In the genomic region with DNA sequence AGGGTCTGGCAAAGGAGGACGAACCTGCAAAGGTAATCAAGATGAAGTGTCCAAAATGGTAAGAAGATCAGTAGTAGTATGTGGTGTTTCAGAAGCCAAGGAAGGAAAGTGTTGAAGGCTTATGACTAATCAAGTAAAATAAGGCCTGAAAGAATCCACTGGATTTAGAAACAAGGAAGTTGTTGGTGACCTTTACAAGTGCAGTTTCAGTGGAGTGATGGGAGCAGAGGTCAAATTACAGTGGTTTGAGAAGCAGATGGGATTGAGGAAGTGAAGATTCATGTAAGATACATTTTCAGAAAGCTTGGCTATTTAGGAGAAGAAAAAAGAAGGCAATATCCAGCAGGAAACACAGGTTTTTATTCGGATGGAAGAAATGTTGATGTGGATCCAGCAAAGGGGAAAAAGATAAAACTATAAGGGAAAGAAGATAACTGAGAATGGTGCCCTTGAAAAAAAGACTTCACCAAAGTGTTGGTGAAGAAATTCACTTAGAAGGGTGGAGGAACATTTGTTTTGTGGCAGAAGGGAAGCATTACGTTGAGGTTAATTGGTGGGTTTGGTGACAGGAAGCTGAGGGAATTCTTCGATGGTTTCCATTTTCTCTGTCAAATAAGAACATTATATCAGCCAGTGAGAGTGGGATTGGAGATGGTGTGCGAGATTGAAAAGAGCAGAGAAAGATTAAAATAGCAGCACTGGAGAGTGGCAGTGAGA, we compare ENCODE assay signal across 9 cellular contexts. TPM values are rescaled to one million over a fixed set of nuclear protein-coding genes. Genes with fewer than 3 reads are reported as not detected.
DNase-seq lines count a peak whose midpoint lies in the region; ATAC-seq and TF ChIP-seq lines count a peak whose summit lies in the region.
"Had no signal": no experiment of that assay in that cellular context is flagged by ENCODE, and none has a peak within 500 bp of the region (broad histone marks: within the 10 kb centered on the region; RNA-seq: fewer than 3 reads in every experiment).

No MANE protein-coding gene starts in this region.

- DNase-seq in GF-D8 (lab: John Stamatoyannopoulos, UW) (peak; percentile 93), NAMALWA (ENCODE audit: low spot score) (peak; percentile 39), coronary artery (ENCODE audit: low spot score) (peak; percentile 53), renal cortical epithelial cell (ENCODE audit: low read depth) (peak; percentile 83), COR-L47 (lab: John Stamatoyannopoulos, UW) (no peak), COLO668 (lab: John Stamatoyannopoulos, UW; ENCODE audit: unreplicated experiment) (no peak)
- no peak for DNase-seq in activated naive CD4-positive, alpha-beta T cell (lab: John Stamatoyannopoulos, UW)
- DNase-seq: activated CD4-positive, alpha-beta memory T cell treated with anti-CD3 and anti-CD28 coated beads, Interleukin-2, amount 10 ng/mL, durations not matched to agents 7 days and 5 days had no signal

- TF ChIP-seq CTCF in coronary artery (IDR thresholded peaks at IDR 0.05): no peak

- no peak for ATAC-seq in GM18502 (IDR thresholded peaks at IDR 0.05; ENCODE audit: poor library complexity, unreplicated experiment)

- H3K27ac ChIP-seq in coronary artery: peak overlapping the region in 1 of 2 donors; percentile 75

- H3K4me3 ChIP-seq in coronary artery: no peak overlapping the region

RNA-seq across cellular contexts. Expression of gene ARMH1, which starts 2.1 kb away (rescaled TPM):
- total RNA-seq in renal cortical epithelial cell: 6.7 TPM in 1 of 2 replicates, not detected in the other

RNA-seq across cellular contexts. Expression of gene TMEM53, which starts 2.4 kb away (rescaled TPM):
- total RNA-seq in renal cortical epithelial cell: 8.4 and 8.9 TPM in 2 replicates

RNA-seq across cellular contexts. Expression of gene RNU5D-1, which starts 54.3 kb away (rescaled TPM):
- not detected in 2 replicates for total RNA-seq in renal cortical epithelial cell
- total RNA-seq: activated CD4-positive, alpha-beta memory T cell treated with anti-CD3 and anti-CD28 coated beads, Interleukin-2, amount 10 ng/mL, durations not matched to agents 7 days and 5 days had no signal

Comparison
In these comparisons a context has a peak if more than half of its experiments do, and no peak if none do; other contexts are left out.
1. DNase-seq: peak in GF-D8 (single experiment), NAMALWA (single experiment), coronary artery (single experiment) and renal cortical epithelial cell (single experiment); none in COR-L47 (single experiment), COLO668 (single experiment) and activated naive CD4-positive, alpha-beta T cell (0 of 4).